8 cellular contexts compared by ENCODE assay signal in the genomic region with DNA sequence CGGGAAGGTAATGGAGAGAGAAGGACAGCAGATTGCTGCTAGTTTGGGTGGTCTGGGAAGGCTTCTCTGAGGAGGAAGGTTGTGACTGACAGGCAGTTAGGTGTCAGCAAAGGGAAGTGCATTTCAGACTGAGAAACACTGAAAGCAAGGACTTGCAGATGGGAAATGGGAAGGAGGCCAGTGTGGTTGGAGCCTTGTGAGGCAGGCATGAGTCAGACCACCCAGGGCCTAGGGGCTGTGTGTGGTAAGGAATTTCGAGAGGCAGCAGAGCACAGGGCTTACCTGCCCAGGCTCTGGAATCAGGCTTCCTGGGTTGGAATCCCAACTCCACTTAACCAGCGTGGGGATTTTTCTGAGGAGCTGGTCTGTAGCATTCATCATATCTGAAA. TPM values are rescaled to one million over a fixed set of nuclear protein-coding genes. Genes with fewer than 3 reads are reported as not detected.
DNase-seq lines count a peak whose midpoint lies in the region; ATAC-seq, FAIRE-seq and TF ChIP-seq lines count a peak whose summit lies in the region.
"Had no signal": no experiment of that assay in that cellular context is flagged by ENCODE, and none has a peak within 500 bp of the region (broad histone marks: within the 10 kb centered on the region; RNA-seq: fewer than 3 reads in every experiment).

No MANE protein-coding gene starts in this region.

- H3K4me3 ChIP-seq in epithelial cell of proximal tubule (ENCODE audit: low read depth, low read length), result no peak overlapping the region

- peak; percentile 96 for FAIRE-seq in RCC 7860 (lab: Jason Lieb, UNC)

- no peak for TF ChIP-seq CTCF in epithelial cell of proximal tubule (conservative IDR thresholded peaks at IDR 0.05; ENCODE audit: low read depth, low read length)

- peak; percentile 96 for DNase-seq in H4 (ENCODE audit: low spot score)
- DNase-seq in RCC 7860 (ENCODE audit: low spot score), result peak; percentile 97
- peak; percentile 87 for DNase-seq in epithelial cell of proximal tubule (ENCODE audit: low read depth)
- DNase-seq in renal cortical epithelial cell (ENCODE audit: low read depth), result peak; percentile 99
- no peak for DNase-seq in NCI-H2029 treated with DMSO at 0.1 percent for 48 hours (lab: John Stamatoyannopoulos, UW)
- DNase-seq in activated gamma-delta T cell (lab: John Stamatoyannopoulos, UW), result no peak
- DNase-seq: activated naive CD4-positive, alpha-beta T cell treated with anti-CD3 and anti-CD28 coated beads for 36 hours had no signal

- no peak for ATAC-seq in GM19397 (IDR thresholded peaks at IDR 0.05; ENCODE audit: unreplicated experiment)

RNA-seq across cellular contexts. Expression of gene NRF1, which starts 53.5 kb away (rescaled TPM):
- 13.9 and 16.9 TPM in 2 replicates for total RNA-seq in H4 (2014; rRNA removed; shearing (Covaris generic))
- total RNA-seq in epithelial cell of proximal tubule (6.6 and 6.8 TPM in 2 replicates), renal cortical epithelial cell (10.9 and 20.8 TPM in 2 replicates)

Comparison
In these comparisons a context has a peak if more than half of its experiments do, and no peak if none do; other contexts are left out.
1. DNase-seq: peak in H4 (single experiment), RCC 7860 (single experiment), epithelial cell of proximal tubule (single experiment) and renal cortical epithelial cell (single experiment); none in NCI-H2029 treated with DMSO at 0.1 percent for 48 hours (single experiment) and activated gamma-delta T cell (single experiment).